ENCODE assay signal across 17 cellular contexts in genomic region chr20:38386004-38386403, GRCh38. TPM values are rescaled to one million over a fixed set of nuclear protein-coding genes. Genes with fewer than 3 reads are reported as not detected.
"Had no signal": no experiment of that assay in that cellular context is flagged by ENCODE, and none has a peak within 500 bp of the region (broad histone marks: within the 10 kb centered on the region; RNA-seq: fewer than 3 reads in every experiment).

No MANE protein-coding gene starts in this region.

- FAIRE-seq: keratinocyte, pancreas had no signal

- DNase-seq: activated CD4-positive, CD25-positive, alpha-beta regulatory T cell treated with anti-CD3 and anti-CD28 coated beads, Interleukin-2, amount 50 U/mL, for 72 hours; activated CD8-positive, alpha-beta memory T cell treated with anti-CD3 and anti-CD28 coated beads for 24 hours; activated effector memory CD4-positive, alpha-beta T cell treated with anti-CD3 and anti-CD28 coated beads, Interleukin-2, amount 50 U/mL, for 16 hours; activated T-cell treated with anti-CD3 and anti-CD28 coated beads, Interleukin-2, amount 50 U/mL, for 72 hours; foreskin melanocyte; glutamatergic neuron; hypothalamus; natural killer cell; pancreas; sigmoid colon; stimulated activated CD4-positive, alpha-beta T cell treated with anti-CD3 and anti-CD28 coated beads, Interleukin-4, amount 100 ng/mL, for 24 hours; stomach; trophoblast cell had no signal

- ATAC-seq: activated T-cell treated with anti-CD3 and anti-CD28 coated beads, Interleukin-2, amount 50 U/mL, for 72 hours; natural killer cell; pancreas; stimulated activated effector memory CD8-positive, alpha-beta T cell treated with anti-CD3 and anti-CD28 coated beads, Interleukin-12 subunit alpha, Interleukin-12 subunit beta, amount 100 ng/mL, for 72 hours had no signal

RNA-seq across cellular contexts. Expression of gene LBP, which starts 39.7 kb away (rescaled TPM):
- total RNA-seq: activated T-cell treated with anti-CD3 and anti-CD28 coated beads, Interleukin-2, amount 50 U/mL, for 72 hours; epithelial cell of proximal tubule; natural killer cell; stomach; temporal lobe had no signal
